In the genomic region with DNA sequence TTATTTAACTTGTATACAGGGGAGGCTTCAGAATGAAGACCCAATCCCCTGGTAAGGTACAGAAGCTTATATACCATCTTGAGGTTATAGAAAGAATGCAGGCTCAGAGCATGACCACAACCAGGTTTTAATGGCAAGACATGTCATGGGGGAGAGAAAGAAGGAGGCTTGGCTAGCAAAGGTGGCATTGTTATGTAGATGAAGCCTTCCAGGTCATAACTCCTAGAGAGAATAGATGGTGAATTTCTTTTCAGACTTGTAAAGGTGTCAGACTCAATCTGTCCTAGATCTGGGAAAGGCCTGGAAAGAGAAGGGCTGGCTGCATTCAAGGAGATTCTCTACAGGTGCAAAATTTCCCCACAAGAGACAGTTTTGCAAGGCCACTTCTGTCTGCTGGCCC, we compare ENCODE assay signal across 22 cellular contexts.
A peak's percentile ranks its signal among the peaks of the same experiment; 100 is the strongest.
DNase-seq lines count a peak whose midpoint lies in the region; ATAC-seq and TF ChIP-seq lines count a peak whose summit lies in the region.
"Had no signal": no experiment of that assay in that cellular context is flagged by ENCODE, and none has a peak within 500 bp of the region (broad histone marks: within the 10 kb centered on the region; RNA-seq: fewer than 3 reads in every experiment).

No MANE protein-coding gene starts in this region.

- peak overlapping the region; percentile 93 for H3K27ac ChIP-seq in left ventricle myocardium inferior (replicated peaks)
- peak overlapping the region; percentile 32 to 65 for H3K27ac ChIP-seq in ascending aorta
- peak overlapping the region; percentile 60 for H3K27ac ChIP-seq in subcutaneous abdominal adipose tissue (ENCODE audit: low read depth, low read length)
- H3K27ac ChIP-seq: BLaER1, KMS-11, RWPE1 had no signal

- H3K9me3 Mint-ChIP-seq in activated T-helper 17 cell treated with anti-CD3 and anti-CD28 coated beads, Interleukin-2, amount 50 U/mL, for 72 hours = no peaks in the 10 kb centered on the region

- no peaks in the 10 kb centered on the region for H3K27me3 ChIP-seq in left ventricle myocardium inferior (ENCODE audit: low read depth)
- H3K27me3 ChIP-seq in ascending aorta = no peaks in the 10 kb centered on the region
- H3K27me3 ChIP-seq in subcutaneous abdominal adipose tissue (ENCODE audit: control insufficient read depth in 5 of 5, insufficient read depth in 4 of 5, low read length in 5 of 5) = no peaks in the 10 kb centered on the region
- H3K27me3 ChIP-seq: BLaER1 had no signal

- no peak overlapping the region for H3K4me3 Mint-ChIP-seq in activated T-helper 17 cell treated with anti-CD3 and anti-CD28 coated beads, Interleukin-2, amount 50 U/mL, for 72 hours
- H3K4me3 Mint-ChIP-seq: CD4-positive, CD25-positive, alpha-beta regulatory T cell; IgD-negative memory B cell had no signal

- H3K36me3 Mint-ChIP-seq in activated T-helper 17 cell treated with anti-CD3 and anti-CD28 coated beads, Interleukin-2, amount 50 U/mL, for 72 hours (ENCODE audit: low read depth) = no peaks in the 10 kb centered on the region
- H3K36me3 Mint-ChIP-seq: CD4-positive, CD25-positive, alpha-beta regulatory T cell; IgD-negative memory B cell had no signal

- H3K27me3 Mint-ChIP-seq in activated T-helper 17 cell treated with anti-CD3 and anti-CD28 coated beads, Interleukin-2, amount 50 U/mL, for 72 hours = peaks cover 5% of the 10 kb centered on the region

- DNase-seq in left ventricle myocardium inferior (no peak), Right ventricle myocardium superior (no peak), ascending aorta (ENCODE audit: low spot score in 2 of 2) (no peak), NCI-H510A treated with DMSO at 0.1 percent for 48 hours (lab: John Stamatoyannopoulos, UW) (no peak)
- DNase-seq: CD4-positive, CD25-positive, alpha-beta regulatory T cell; H7; MM.1S; NCI-H1048; NCI-H1417; NCI-H1694; NCI-H2029 treated with DMSO at 0.1 percent for 48 hours; NCI-H446 treated with DMSO at 0.1 percent for 48 hours; NCI-H69 had no signal

- H3K4me1 Mint-ChIP-seq in activated T-helper 17 cell treated with anti-CD3 and anti-CD28 coated beads, Interleukin-2, amount 50 U/mL, for 72 hours = no peaks in the 10 kb centered on the region
- H3K4me1 Mint-ChIP-seq: CD4-positive, CD25-positive, alpha-beta regulatory T cell; IgD-negative memory B cell had no signal

- intact Hi-C loops in left ventricle myocardium inferior (cut with micrococcal nuclease) = no loop called here
- intact Hi-C loops in Right ventricle myocardium superior (cut with DNase I) = no loop called here
- intact Hi-C loops in ascending aorta (cut with DNase I) = no loop called here

- H3K4me1 ChIP-seq in left ventricle myocardium inferior = peaks cover 58% of the 10 kb centered on the region
- H3K4me1 ChIP-seq in ascending aorta = peaks cover 9 to 21% of the 10 kb centered on the region in 2 donors
- H3K4me1 ChIP-seq in subcutaneous abdominal adipose tissue (ENCODE audit: control insufficient read depth in 5 of 5, insufficient read depth in 5 of 5, low read length in 5 of 5) = peaks cover 13 to 51% (median 45%) of the 10 kb centered on the region in 5 donors
- H3K4me1 ChIP-seq: BLaER1 had no signal

- H3K9me3 ChIP-seq in left ventricle myocardium inferior (replicated peaks) (no peaks in the 10 kb centered on the region), ascending aorta (no peaks in the 10 kb centered on the region), subcutaneous abdominal adipose tissue (ENCODE audit: control insufficient read depth in 5 of 5, low read length in 5 of 5) (no peaks in the 10 kb centered on the region)
- H3K9me3 ChIP-seq: BLaER1 had no signal

- TF ChIP-seq CTCF in left ventricle myocardium inferior (IDR thresholded peaks at IDR 0.05; ENCODE audit: borderline replicate concordance) = no peak
- no peak for TF ChIP-seq CTCF in ascending aorta (IDR thresholded peaks at IDR 0.05)

- H3K36me3 ChIP-seq in left ventricle myocardium inferior (no peaks in the 10 kb centered on the region), ascending aorta (peaks cover 0 to 7% of the 10 kb centered on the region in 2 donors), subcutaneous abdominal adipose tissue (ENCODE audit: control insufficient read depth in 5 of 5, insufficient read depth in 5 of 5, low read length in 5 of 5) (peaks cover 0 to 3% (median 0%) of the 10 kb centered on the region in 5 donors)
- H3K36me3 ChIP-seq: BLaER1 had no signal

- no peak for ATAC-seq in Right ventricle myocardium superior (ENCODE audit: poor library complexity)
- ATAC-seq in HG02885 (IDR thresholded peaks at IDR 0.05; ENCODE audit: poor library complexity, unreplicated experiment) = no peak
- ATAC-seq in activated T-helper 17 cell treated with anti-CD3 and anti-CD28 coated beads, Interleukin-2, amount 50 U/mL, for 72 hours (replicated peaks) = no peak
- ATAC-seq: Panc1, SK-N-SH treated with all-trans-retinoic acid at 6 μM for 48 hours had no signal

- H3K4me3 ChIP-seq in left ventricle myocardium inferior (no peak overlapping the region), ascending aorta (no peak overlapping the region), subcutaneous abdominal adipose tissue (ENCODE audit: low read depth in 1 of 5, low read length in 5 of 5) (no peak overlapping the region)
- H3K4me3 ChIP-seq: BLaER1 had no signal

- H3K27ac Mint-ChIP-seq in activated T-helper 17 cell treated with anti-CD3 and anti-CD28 coated beads, Interleukin-2, amount 50 U/mL, for 72 hours = no peak overlapping the region
- H3K27ac Mint-ChIP-seq: CD4-positive, CD25-positive, alpha-beta regulatory T cell; IgD-negative memory B cell had no signal

- no peak overlapping the region for H3K9ac ChIP-seq in subcutaneous abdominal adipose tissue (ENCODE audit: low read length in 5 of 5)
- H3K9ac ChIP-seq: BLaER1, KMS-11 had no signal
